In genomic region chr16:77190478-77191258, GRCh38 we compare ENCODE assay signal across 1 cellular context.
A peak's percentile ranks its signal among the peaks of the same experiment; 100 is the strongest.
TF ChIP-seq lines count a peak whose summit lies in the region.

MON1B (plus strand) TSS chr16:77191190; CDS start chr16:77191486, 296 bp downstream.

TF ChIP-seq in HepG2, 621 proteins besides CTCF, POLR2A, EP300 and RAD21 (continued from another document and continues in another):
- TF ChIP-seq ZNF710 (CRISPR knock-in tag; IDR thresholded peaks at IDR 0.05; ENCODE audit: borderline replicate concordance) (no peak), ZNF143 (CRISPR knock-in tag; IDR thresholded peaks at IDR 0.05) (no peak), NR0B2 (CRISPR knock-in tag; IDR thresholded peaks at IDR 0.05) (no peak), SMAD3 (CRISPR knock-in tag; IDR thresholded peaks at IDR 0.05) (no peak; the same call in 1 of the 2 replicates), NCOA1 (CRISPR knock-in tag; IDR thresholded peaks at IDR 0.05) (peak; percentile 24; the same call in 1 of the 2 replicates), ZNF607 (CRISPR knock-in tag; IDR thresholded peaks at IDR 0.05; ENCODE audit: borderline replicate concordance) (peak; percentile 65; the same call in 1 of the 2 replicates), CEBPB (IDR thresholded peaks at IDR 0.05; ENCODE audit: borderline replicate concordance, low read depth, low read length) (peak; percentile 90), ZFY (CRISPR knock-in tag; IDR thresholded peaks at IDR 0.05) (peak; percentile 87), ZNF138 (CRISPR knock-in tag; IDR thresholded peaks at IDR 0.05; ENCODE audit: low read depth) (no peak), BCL3 (CRISPR knock-in tag; IDR thresholded peaks at IDR 0.05) (no peak; the same call in 1 of the 2 replicates), PRMT3 (CRISPR knock-in tag; IDR thresholded peaks at IDR 0.05; ENCODE audit: borderline replicate concordance, low read depth) (no peak; the same call in 1 of the 2 replicates), ARID2 (CRISPR knock-in tag; IDR thresholded peaks at IDR 0.05; ENCODE audit: borderline replicate concordance) (no peak), ZZZ3 (CRISPR knock-in tag; IDR thresholded peaks at IDR 0.05; ENCODE audit: borderline replicate concordance) (no peak; the same call in 1 of the 2 replicates), KMT2A (CRISPR knock-in tag; IDR thresholded peaks at IDR 0.05) (no peak; the same call in 1 of the 2 replicates), MLX (CRISPR knock-in tag; IDR thresholded peaks at IDR 0.05) (0 out of 2 replicates have a peak, but pooled peaks have one; percentile 3), ZNF432 (CRISPR knock-in tag; IDR thresholded peaks at IDR 0.05; ENCODE audit: borderline replicate concordance) (no peak), TBP (CRISPR knock-in tag; IDR thresholded peaks at IDR 0.05) (no peak), MXD3 (CRISPR knock-in tag; IDR thresholded peaks at IDR 0.05) (no peak), SIN3A (IDR thresholded peaks at IDR 0.05; ENCODE audit: borderline replicate concordance, low read depth, low read length) (peak; percentile 95), ATF1 (CRISPR knock-in tag; IDR thresholded peaks at IDR 0.05) (peak; percentile 88), RFXANK (CRISPR knock-in tag; IDR thresholded peaks at IDR 0.05) (0 out of 2 replicates have a peak, but pooled peaks have one; percentile 22), IKZF5 (CRISPR knock-in tag; IDR thresholded peaks at IDR 0.05) (peak; percentile 30), MTA1 (CRISPR knock-in tag; IDR thresholded peaks at IDR 0.05; ENCODE audit: borderline replicate concordance) (no peak), ZNF546 (CRISPR knock-in tag; conservative IDR thresholded peaks at IDR 0.05) (peak; percentile 89; the same call in 1 of the 2 replicates), AKNA (CRISPR knock-in tag; IDR thresholded peaks at IDR 0.05; ENCODE audit: borderline replicate concordance) (no peak), ZSCAN30 (CRISPR knock-in tag; IDR thresholded peaks at IDR 0.05) (no peak), MAF1 (CRISPR knock-in tag; IDR thresholded peaks at IDR 0.05; ENCODE audit: borderline replicate concordance) (peak; percentile 66; the same call in 1 of the 2 replicates), GABPA (IDR thresholded peaks at IDR 0.05; ENCODE audit: low read depth, low read length) (peak; percentile 81), GABPA (CRISPR knock-in tag; IDR thresholded peaks at IDR 0.05; ENCODE audit: low read depth) (peak; percentile 97), ELF3 (CRISPR knock-in tag; IDR thresholded peaks at IDR 0.05) (peak; percentile 94), RNF219 (CRISPR knock-in tag; IDR thresholded peaks at IDR 0.05) (no peak; the same call in 1 of the 2 replicates), ZBTB40 (IDR thresholded peaks at IDR 0.05) (peak; percentile 90), ZBTB40 (CRISPR knock-in tag; IDR thresholded peaks at IDR 0.05) (peak; percentile 97), ZNF777 (CRISPR knock-in tag; IDR thresholded peaks at IDR 0.05) (peak; percentile 87), SOX6 (IDR thresholded peaks at IDR 0.05) (no peak), SOX6 (CRISPR knock-in tag; IDR thresholded peaks at IDR 0.05) (no peak), ZNF746 (CRISPR knock-in tag; IDR thresholded peaks at IDR 0.05) (no peak), SNAI1 (CRISPR knock-in tag; IDR thresholded peaks at IDR 0.05; ENCODE audit: borderline replicate concordance) (no peak)
